In genomic region chr1:46718340-46718726, GRCh38 we compare ENCODE assay signal across 8 cellular contexts. TPM values are rescaled to one million over a fixed set of nuclear protein-coding genes. Genes with fewer than 3 reads are reported as not detected.
DNase-seq lines count a peak whose midpoint lies in the region; ATAC-seq and TF ChIP-seq lines count a peak whose summit lies in the region.

No MANE protein-coding gene starts in this region.

- POLR2A ChIA-PET in HEK293T (lab: Yijun Ruan, JAX): interaction anchor here (1.5 to 1.9 kb wide), 2 partner anchors 51 to 104 kb away, joined by 4 to 5 read pairs; partner anchors contain the start of gene ATPAF1

- H3K79me2 ChIP-seq in OCI-LY3 (ENCODE audit: low read length): peaks cover 21% of the 10 kb centered on the region

- H3K9ac ChIP-seq in OCI-LY3 (ENCODE audit: low read length): peak overlapping the region; percentile 87

- no peaks in the 10 kb centered on the region for H3K9me3 ChIP-seq in OCI-LY3 (ENCODE audit: insufficient read depth, low read length)

- no peak for TF ChIP-seq CTCF in OCI-LY3 (IDR thresholded peaks at IDR 0.05; ENCODE audit: low read depth, low read length)
- no peak for TF ChIP-seq CTCF in epithelial cell of esophagus (IDR thresholded peaks at IDR 0.05; ENCODE audit: insufficient read depth, low read depth, low read length, missing control alignments)
- no peak for TF ChIP-seq CTCF in omental fat pad (IDR thresholded peaks at IDR 0.05)

- H3K27me3 ChIP-seq in OCI-LY3 (ENCODE audit: low read depth, low read length): no peaks in the 10 kb centered on the region

- H4K20me1 ChIP-seq in OCI-LY3 (ENCODE audit: insufficient read depth, low read length): peaks cover 4% of the 10 kb centered on the region; the same call in 1 of the 2 replicates

- H3K4me3 ChIP-seq in OCI-LY3 (ENCODE audit: low read length) (peak overlapping the region; percentile 84), epithelial cell of esophagus (ENCODE audit: low read length) (peak overlapping the region; percentile 92)

- CTCF ChIA-PET in HEK293T (lab: Yijun Ruan, JAX): no interaction called here

- H3K4me2 ChIP-seq in OCI-LY3 (ENCODE audit: low read length): peak overlapping the region; percentile 91

- no peak overlapping the region for H3K27ac ChIP-seq in OCI-LY3 (ENCODE audit: low read length)

- no peak overlapping the region for H2AFZ ChIP-seq in OCI-LY3 (ENCODE audit: low read depth, low read length)

- H3K36me3 ChIP-seq in OCI-LY3 (replicated peaks; ENCODE audit: low read depth, low read length): peaks cover 4% of the 10 kb centered on the region

- ATAC-seq in GM18907 (IDR thresholded peaks at IDR 0.05; ENCODE audit: unreplicated experiment) (peak; percentile 19), omental fat pad (ENCODE audit: low FRiP score) (peak; percentile 3)

- H3K4me1 ChIP-seq in OCI-LY3 (ENCODE audit: low read length): peaks cover 19% of the 10 kb centered on the region

- DNase-seq in epithelial cell of esophagus (ENCODE audit: low read depth) (peak; percentile 11), omental fat pad (ENCODE audit: low spot score) (no peak), HEK293T (ENCODE audit: extremely low spot score) (no peak), T1000 (lab: John Stamatoyannopoulos, UW) (no peak)
- DNase-seq in effector CD4-positive, alpha-beta T cell: no peak
- no peak for DNase-seq in activated CD8-positive, alpha-beta memory T cell treated with anti-CD3 and anti-CD28 coated beads, Interleukin-2, amount 50 U/mL, for 4 hours

TF ChIP-seq in HEK293T, 16 proteins besides CTCF, POLR2A, EP300 and RAD21:
- TF ChIP-seq ZNF384 (IDR thresholded peaks at IDR 0.05): no peak
- TF ChIP-seq LEF1 (IDR thresholded peaks at IDR 0.05; ENCODE audit: borderline replicate concordance): no peak
- TF ChIP-seq TARDBP (IDR thresholded peaks at IDR 0.05): no peak
- TF ChIP-seq BHLHE40 (IDR thresholded peaks at IDR 0.05; ENCODE audit: borderline replicate concordance): no peak
- no peak for TF ChIP-seq ARNT (IDR thresholded peaks at IDR 0.05)
- no peak for TF ChIP-seq NFRKB (IDR thresholded peaks at IDR 0.05)
- TF ChIP-seq L3MBTL2 (conservative IDR thresholded peaks at IDR 0.05): no peak
- TF ChIP-seq SUZ12 (IDR thresholded peaks at IDR 0.05): no peak
- TF ChIP-seq FOXM1 (IDR thresholded peaks at IDR 0.05; ENCODE audit: borderline replicate concordance): no peak
- TF ChIP-seq CTBP1 (IDR thresholded peaks at IDR 0.05; ENCODE audit: borderline replicate concordance): no peak
- no peak for TF ChIP-seq HDGF (IDR thresholded peaks at IDR 0.05; ENCODE audit: borderline replicate concordance)
- no peak for TF ChIP-seq PKNOX1 (IDR thresholded peaks at IDR 0.05)
- TF ChIP-seq FOXA1 (IDR thresholded peaks at IDR 0.05): no peak
- no peak for TF ChIP-seq ELF4 (IDR thresholded peaks at IDR 0.05)
- TF ChIP-seq SP1 (IDR thresholded peaks at IDR 0.05): no peak
- no peak for TF ChIP-seq FOXK2 (IDR thresholded peaks at IDR 0.05)

RNA-seq across cellular contexts. Expression of gene EFCAB14, which starts 0.6 kb away (rescaled TPM):
- total RNA-seq in omental fat pad: 100 to 1,000 TPM in 2 of 4 donors, 10 to 100 TPM in 2; 91.4 to 144 (median 103) TPM

RNA-seq across cellular contexts. Expression of gene TEX38, which starts 46.7 kb away (rescaled TPM):
- not detected for total RNA-seq in omental fat pad

RNA-seq across cellular contexts. Expression of gene ATPAF1, which starts 50.2 kb away (rescaled TPM):
- 10 to 100 TPM; 33.1 to 83.6 (median 57.0) TPM for total RNA-seq in omental fat pad
